In genomic region chr17:76123749-76124581, GRCh38 we compare ENCODE assay signal across 2 cellular contexts.
A peak's percentile ranks its signal among the peaks of the same experiment; 100 is the strongest.
TF ChIP-seq lines count a peak whose summit lies in the region.

No MANE protein-coding gene starts in this region.

TF ChIP-seq in HepG2, 621 proteins besides CTCF, POLR2A, EP300 and RAD21:
- TF ChIP-seq HNRNPL (IDR thresholded peaks at IDR 0.05; ENCODE audit: low read depth, low read length): 0 out of 2 replicates have a peak, but pooled peaks have one; percentile 72
- peak; percentile 85 for TF ChIP-seq ZNF768 (CRISPR knock-in tag; IDR thresholded peaks at IDR 0.05)
- TF ChIP-seq ZNF687 (CRISPR knock-in tag; IDR thresholded peaks at IDR 0.05): peak; percentile 38; the same call in 1 of the 2 replicates
- peak; percentile 50; the same call in 1 of the 2 replicates for TF ChIP-seq MNT (IDR thresholded peaks at IDR 0.05)
- TF ChIP-seq STAG1 (CRISPR knock-in tag; IDR thresholded peaks at IDR 0.05): peak; percentile 65
- no peak for TF ChIP-seq ZNF850 (CRISPR knock-in tag; conservative IDR thresholded peaks at IDR 0.05)
TF ChIP-seq in HepG2: peak in this region for 5.

TF ChIP-seq in Ishikawa, 13 proteins besides CTCF, POLR2A, EP300 and RAD21:
- no peak for TF ChIP-seq MAX (IDR thresholded peaks at IDR 0.05)
- no peak for TF ChIP-seq CREB1 (IDR thresholded peaks at IDR 0.05; ENCODE audit: low read depth)
- no peak for TF ChIP-seq TEAD4 (IDR thresholded peaks at IDR 0.05)
- no peak for TF ChIP-seq EGR1 (IDR thresholded peaks at IDR 0.05)
- no peak for TF ChIP-seq TAF1 (IDR thresholded peaks at IDR 0.05; ENCODE audit: low read depth)
TF ChIP-seq in Ishikawa: peak in this region for 0.
